Comparison of ENCODE assay signal across 9 cellular contexts in the genomic region with DNA sequence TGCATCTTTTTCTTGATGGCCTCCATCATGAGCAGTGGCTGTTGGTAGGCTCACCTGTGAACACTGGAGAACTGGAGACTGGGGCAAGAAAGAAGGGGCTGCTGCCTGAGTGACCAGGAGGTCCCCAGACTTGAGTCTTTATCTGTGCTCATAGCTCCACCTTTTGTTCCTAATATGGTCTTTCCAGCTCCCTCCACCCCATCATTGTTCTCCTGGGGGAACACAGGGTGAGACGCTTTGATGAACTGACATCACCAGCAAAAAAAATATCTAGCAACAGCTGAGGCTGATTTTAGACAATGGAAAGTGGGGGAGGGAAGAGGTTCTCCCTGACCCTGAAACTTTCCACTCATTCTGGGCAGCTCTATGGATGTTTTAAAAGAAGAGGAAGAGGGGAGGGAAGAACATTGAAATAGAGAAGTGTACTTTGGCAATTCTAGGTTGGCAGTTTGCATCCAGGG. TPM values are rescaled to one million over a fixed set of nuclear protein-coding genes. Genes with fewer than 3 reads are reported as not detected.
DNase-seq lines count a peak whose midpoint lies in the region; ATAC-seq and TF ChIP-seq lines count a peak whose summit lies in the region.
"Had no signal": no experiment of that assay in that cellular context is flagged by ENCODE, and none has a peak within 500 bp of the region (broad histone marks: within the 10 kb centered on the region; RNA-seq: fewer than 3 reads in every experiment).

A gene (minus strand): TSS at position 111 of the 461 bp plus-strand sequence. CDS start 82 bp downstream, at position 29.

- H3K9me3 ChIP-seq in CD8-positive, alpha-beta T cell (ENCODE audit: low read length), result no peaks in the 10 kb centered on the region
- no peaks in the 10 kb centered on the region for H3K9me3 ChIP-seq in esophagus muscularis mucosa

- H3K9me3 Mint-ChIP-seq in CD8-positive, alpha-beta T cell, result no peaks in the 10 kb centered on the region
- no peaks in the 10 kb centered on the region for H3K9me3 Mint-ChIP-seq in neural crest cell

- H3K36me3 Mint-ChIP-seq in CD8-positive, alpha-beta T cell, result no peaks in the 10 kb centered on the region
- no peaks in the 10 kb centered on the region for H3K36me3 Mint-ChIP-seq in neural crest cell (ENCODE audit: low read depth)

- TF ChIP-seq POLR2A in esophagus muscularis mucosa (IDR thresholded peaks at IDR 0.05; ENCODE audit: low read depth), result peak; percentile 51
- no peak for TF ChIP-seq POLR2A in erythroblast (IDR thresholded peaks at IDR 0.05; ENCODE audit: low read length)

- TF ChIP-seq EP300 in esophagus muscularis mucosa (IDR thresholded peaks at IDR 0.05), result no peak

- CTCF ChIA-PET in CD8-positive, alpha-beta T cell (lab: Charles Lee), result interaction anchor here (0.8 to 3.8 kb wide), 4 partner anchors 11 to 143 kb away, joined by 3 to 9 read pairs (median 3); no protein-coding TSS in a partner anchor

- no peak within 1 kb of the TSS for H3K4me3 ChIP-seq in CD8-positive, alpha-beta T cell (ENCODE audit: low read depth, low read length)
- H3K4me3 ChIP-seq in esophagus muscularis mucosa, result peak within 1 kb of the TSS in 1 of 4 donors; percentile 3

- no peaks in the 10 kb centered on the region for H3K4me1 ChIP-seq in CD8-positive, alpha-beta T cell (ENCODE audit: insufficient read depth, low read length)
- peaks cover 0 to 31% (median 19%) of the 10 kb centered on the region in 4 donors for H3K4me1 ChIP-seq in esophagus muscularis mucosa

- WGBS in esophagus muscularis mucosa, result 29% methylated on average over 1 of the region's 1 CpG

- H3K27me3 Mint-ChIP-seq in CD8-positive, alpha-beta T cell (ENCODE audit: low read depth), result peaks cover 12% of the 10 kb centered on the region
- peaks cover 39% of the 10 kb centered on the region for H3K27me3 Mint-ChIP-seq in neural crest cell (ENCODE audit: low read depth)

- H3K27ac Mint-ChIP-seq in CD8-positive, alpha-beta T cell, result no peak within 1 kb of the TSS
- H3K27ac Mint-ChIP-seq in neural crest cell (ENCODE audit: unreplicated experiment), result no peak within 1 kb of the TSS

- H3K4me3 Mint-ChIP-seq in CD8-positive, alpha-beta T cell, result no peak within 1 kb of the TSS
- no peak within 1 kb of the TSS for H3K4me3 Mint-ChIP-seq in neural crest cell

- H3K27ac ChIP-seq in CD8-positive, alpha-beta T cell (ENCODE audit: low read depth, low read length), result no peak within 1 kb of the TSS
- peak within 1 kb of the TSS in 3 of 4 donors; percentile 49 to 58 (median 55) for H3K27ac ChIP-seq in esophagus muscularis mucosa (replicated peaks in 1 of 4)

- DNase-seq in CD8-positive, alpha-beta T cell, result no peak
- peak; percentile 50 for DNase-seq in OCI-M1 (lab: John Stamatoyannopoulos, UW)
- no peak for DNase-seq in esophagus muscularis mucosa (ENCODE audit: extremely low spot score)
- no peak for DNase-seq in neural crest cell (ENCODE audit: low read depth, low spot score)
- no peak for DNase-seq in AG20443 (ENCODE audit: low spot score)
- no peak for DNase-seq in erythroblast (lab: John Stamatoyannopoulos, UW)
- DNase-seq in DMS114 treated with DMSO at 0.1 percent for 48 hours (lab: John Stamatoyannopoulos, UW; ENCODE audit: unreplicated experiment), result no peak
- DNase-seq: RPMI8226 had no signal

- no peaks in the 10 kb centered on the region for H3K27me3 ChIP-seq in CD8-positive, alpha-beta T cell (ENCODE audit: insufficient read depth, low read length)
- H3K27me3 ChIP-seq in esophagus muscularis mucosa, result no peaks in the 10 kb centered on the region

- ATAC-seq in CD8-positive, alpha-beta T cell, result no peak
- no peak for ATAC-seq in HG03469 (IDR thresholded peaks at IDR 0.05; ENCODE audit: unreplicated experiment)

- intact Hi-C loops in CD8-positive, alpha-beta T cell (cut with DNase I, micrococcal nuclease), result no loop called here
- intact Hi-C loops in esophagus muscularis mucosa (cut with DNase I), result loop anchor here (10.0 kb wide), 1 partner anchor 143 kb away; no protein-coding TSS in a partner anchor

- no peak for TF ChIP-seq CTCF in CD8-positive, alpha-beta T cell (IDR thresholded peaks at IDR 0.05)
- no peak for TF ChIP-seq CTCF in esophagus muscularis mucosa (IDR thresholded peaks at IDR 0.05)
- no peak for TF ChIP-seq CTCF in neural crest cell (conservative IDR thresholded peaks at IDR 0.05)

- H3K36me3 ChIP-seq in CD8-positive, alpha-beta T cell (ENCODE audit: insufficient read depth, low read length), result no peaks in the 10 kb centered on the region
- H3K36me3 ChIP-seq in esophagus muscularis mucosa, result no peaks in the 10 kb centered on the region

- H3K4me1 Mint-ChIP-seq in CD8-positive, alpha-beta T cell (ENCODE audit: low read depth), result no peaks in the 10 kb centered on the region
- peaks cover 9% of the 10 kb centered on the region for H3K4me1 Mint-ChIP-seq in neural crest cell

- POLR2A ChIA-PET in CD8-positive, alpha-beta T cell (lab: Charles Lee), result interaction anchor here (0.7 kb wide), 1 partner anchor 28 kb away, joined by 4 read pairs; a partner anchor contains a TSS

RNA-seq across cellular contexts. Expression of the gene that starts here (rescaled TPM):
- 100 to 1,000 TPM; 341 to 347 TPM for total RNA-seq in CD8-positive, alpha-beta T cell
- total RNA-seq in esophagus muscularis mucosa (100 to 1,000 TPM in 3 of 4 donors, 10 to 100 TPM in 1; 75.6 to 205 (median 131) TPM), neural crest cell (364 and 373 TPM in 2 replicates)
